In the genomic region with DNA sequence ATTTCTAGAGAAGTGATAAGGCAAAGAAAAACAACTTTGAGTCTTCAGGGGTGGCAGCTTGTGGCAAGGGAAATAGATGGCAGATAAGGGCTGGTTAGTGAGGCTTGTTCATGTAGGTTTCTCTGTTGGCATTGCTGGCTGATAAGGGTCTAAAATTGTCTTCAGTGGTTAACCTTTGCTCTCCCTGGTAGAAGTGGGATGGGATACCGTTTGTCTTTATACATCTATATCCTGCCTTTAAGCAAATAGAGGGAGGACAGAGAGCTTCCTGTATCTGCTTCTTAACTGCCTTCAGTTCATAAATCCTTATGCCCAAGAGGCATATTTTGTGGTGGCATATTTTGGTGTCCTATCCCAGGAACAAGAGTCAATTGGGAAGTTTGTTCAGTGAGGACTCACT, we compare ENCODE assay signal across 13 cellular contexts. TPM values are rescaled to one million over a fixed set of nuclear protein-coding genes. Genes with fewer than 3 reads are reported as not detected.
DNase-seq lines count a peak whose midpoint lies in the region; ATAC-seq and TF ChIP-seq lines count a peak whose summit lies in the region.
"Had no signal": no experiment of that assay in that cellular context is flagged by ENCODE, and none has a peak within 500 bp of the region (broad histone marks: within the 10 kb centered on the region; RNA-seq: fewer than 3 reads in every experiment).

No MANE protein-coding gene starts in this region.

- H3K9me2 ChIP-seq in Loucy (replicated peaks; ENCODE audit: low read depth, low read length), result no peaks in the 10 kb centered on the region

- peak overlapping the region; percentile 84 for H3K4me2 ChIP-seq in Loucy (ENCODE audit: low read depth, low read length, poor library complexity, severe bottlenecking)

- H3K9ac ChIP-seq in Loucy (ENCODE audit: low read depth, low read length, poor library complexity, severe bottlenecking), result peak overlapping the region; percentile 79

- H3F3A ChIP-seq in Loucy (ENCODE audit: low read depth), result peaks cover 27% of the 10 kb centered on the region

- DNase-seq in EH (ENCODE audit: low read depth), result peak; percentile 39
- no peak for DNase-seq in activated CD4-positive, alpha-beta memory T cell treated with anti-CD3 and anti-CD28 coated beads for 36 hours
- DNase-seq in naive thymus-derived CD8-positive, alpha-beta T cell, result no peak
- no peak for DNase-seq in mesothelial cell of epicardium (ENCODE audit: low spot score in 2 of 2, unreplicated experiment in 2 of 2)
- DNase-seq in NCI-H1930 (lab: John Stamatoyannopoulos, UW), result no peak
- DNase-seq in SK-N-DZ (ENCODE audit: low spot score), result no peak
- DNase-seq: activated B cell treated with CpG ODN at 0.5 μM for 24 hours, DMS 273 treated with DMSO at 0.1 percent for 48 hours, dorsolateral prefrontal cortex, left ventricle myocardium superior, NCI-H146 had no signal

- H3K36me3 Mint-ChIP-seq in activated CD4-positive, alpha-beta memory T cell treated with anti-CD3 and anti-CD28 coated beads for 36 hours, result peaks cover 34% of the 10 kb centered on the region
- no peaks in the 10 kb centered on the region for H3K36me3 Mint-ChIP-seq in naive thymus-derived CD8-positive, alpha-beta T cell
- H3K36me3 Mint-ChIP-seq in mesothelial cell of epicardium, result no peaks in the 10 kb centered on the region

- H2AFZ ChIP-seq in Loucy (ENCODE audit: low read length), result no peak overlapping the region

- H3K27me3 Mint-ChIP-seq in activated CD4-positive, alpha-beta memory T cell treated with anti-CD3 and anti-CD28 coated beads for 36 hours, result no peaks in the 10 kb centered on the region
- peaks cover 0 to 4% (median 0%) of the 10 kb centered on the region in 5 donors for H3K27me3 Mint-ChIP-seq in naive thymus-derived CD8-positive, alpha-beta T cell
- no peaks in the 10 kb centered on the region for H3K27me3 Mint-ChIP-seq in mesothelial cell of epicardium (ENCODE audit: low read depth)
- H3K27me3 Mint-ChIP-seq: activated B cell treated with CpG ODN at 0.5 μM for 24 hours had no signal

- H3K4me3 Mint-ChIP-seq in activated CD4-positive, alpha-beta memory T cell treated with anti-CD3 and anti-CD28 coated beads for 36 hours, result no peak overlapping the region
- peak overlapping the region in 2 of 10 donors; percentile 10 to 26 for H3K4me3 Mint-ChIP-seq in naive thymus-derived CD8-positive, alpha-beta T cell
- no peak overlapping the region for H3K4me3 Mint-ChIP-seq in mesothelial cell of epicardium
- H3K4me3 Mint-ChIP-seq: activated B cell treated with CpG ODN at 0.5 μM for 24 hours had no signal

- H3K4me3 ChIP-seq in Loucy (ENCODE audit: low read length, poor library complexity, severe bottlenecking), result peak overlapping the region; percentile 63
- H3K4me3 ChIP-seq: dorsolateral prefrontal cortex had no signal

- ATAC-seq in naive thymus-derived CD8-positive, alpha-beta T cell, result no peak
- ATAC-seq: left ventricle myocardium superior had no signal

- H3K27ac Mint-ChIP-seq in activated CD4-positive, alpha-beta memory T cell treated with anti-CD3 and anti-CD28 coated beads for 36 hours, result peak overlapping the region; percentile 44
- H3K27ac Mint-ChIP-seq in naive thymus-derived CD8-positive, alpha-beta T cell, result peak overlapping the region in 6 of 10 donors; percentile 5 to 68 (median 46)
- H3K27ac Mint-ChIP-seq in mesothelial cell of epicardium, result no peak overlapping the region
- H3K27ac Mint-ChIP-seq: activated B cell treated with CpG ODN at 0.5 μM for 24 hours had no signal

- CTCF ChIA-PET in activated CD4-positive, alpha-beta memory T cell treated with anti-CD3 and anti-CD28 coated beads for 36 hours (lab: Charles Lee), result interaction anchor here (0.8 to 2.8 kb wide), 12 partner anchors 16 to 165 kb away, joined by 3 to 10 read pairs (median 4); no protein-coding TSS in a partner anchor

- no peaks in the 10 kb centered on the region for H4K20me1 ChIP-seq in Loucy (ENCODE audit: insufficient read depth, low read length, poor library complexity, severe bottlenecking)

- H3K4me1 ChIP-seq in Loucy (ENCODE audit: insufficient read depth, low read length, poor library complexity, severe bottlenecking), result peaks cover 77% of the 10 kb centered on the region

- H3K36me3 ChIP-seq in Loucy (ENCODE audit: insufficient read depth, low read length), result peaks cover 80% of the 10 kb centered on the region; the same call in 1 of the 2 replicates

- POLR2A ChIA-PET in activated CD4-positive, alpha-beta memory T cell treated with anti-CD3 and anti-CD28 coated beads for 36 hours (lab: Charles Lee), result interaction anchor here (0.6 to 1.6 kb wide), 4 partner anchors 11 to 134 kb away, joined by 3 to 5 read pairs (median 4); no protein-coding TSS in a partner anchor
- POLR2A ChIA-PET in naive thymus-derived CD8-positive, alpha-beta T cell (lab: Charles Lee), result no interaction called here

- peaks cover 44% of the 10 kb centered on the region; the same call in 1 of the 2 replicates for H3K79me2 ChIP-seq in Loucy (ENCODE audit: insufficient read depth, low read length)

- H3K27me3 ChIP-seq in Loucy (ENCODE audit: insufficient read depth, low read length, poor library complexity, severe bottlenecking), result no peaks in the 10 kb centered on the region
- H3K27me3 ChIP-seq: dorsolateral prefrontal cortex had no signal

- intact Hi-C loops in activated CD4-positive, alpha-beta memory T cell treated with anti-CD3 and anti-CD28 coated beads for 36 hours (cut with micrococcal nuclease), result loop anchor here (5.0 kb wide), 2 partner anchors 61 to 76 kb away; no protein-coding TSS in a partner anchor

- no peaks in the 10 kb centered on the region for H3K9me3 Mint-ChIP-seq in activated CD4-positive, alpha-beta memory T cell treated with anti-CD3 and anti-CD28 coated beads for 36 hours
- H3K9me3 Mint-ChIP-seq in naive thymus-derived CD8-positive, alpha-beta T cell, result no peaks in the 10 kb centered on the region
- no peaks in the 10 kb centered on the region for H3K9me3 Mint-ChIP-seq in mesothelial cell of epicardium
- H3K9me3 Mint-ChIP-seq: activated B cell treated with CpG ODN at 0.5 μM for 24 hours; activated naive CD4-positive, alpha-beta T cell treated with anti-CD3 and anti-CD28 coated beads, Interleukin-2, amount 50 U/mL, for 72 hours had no signal

- H3K4me1 Mint-ChIP-seq in activated CD4-positive, alpha-beta memory T cell treated with anti-CD3 and anti-CD28 coated beads for 36 hours (ENCODE audit: low read depth), result peaks cover 46% of the 10 kb centered on the region
- peaks cover 22 to 58% (median 40%) of the 10 kb centered on the region in 4 donors for H3K4me1 Mint-ChIP-seq in naive thymus-derived CD8-positive, alpha-beta T cell
- peaks cover 52% of the 10 kb centered on the region for H3K4me1 Mint-ChIP-seq in mesothelial cell of epicardium

- TF ChIP-seq CTCF in Loucy (conservative IDR thresholded peaks at IDR 0.05; ENCODE audit: low read length) (no peak), mesothelial cell of epicardium (IDR thresholded peaks at IDR 0.05; ENCODE audit: unreplicated experiment) (no peak)

- H3K9me3 ChIP-seq in Loucy (ENCODE audit: insufficient read depth, low read depth, low read length), result no peaks in the 10 kb centered on the region

RNA-seq across cellular contexts. Expression of gene TRAF6, which starts 57.1 kb away (rescaled TPM):
- total RNA-seq in activated CD4-positive, alpha-beta memory T cell treated with anti-CD3 and anti-CD28 coated beads for 36 hours, result 10 to 100 TPM; 12.0 to 12.1 TPM
- 10 to 100 TPM; 18.9 TPM for total RNA-seq in naive thymus-derived CD8-positive, alpha-beta T cell
- polyA plus RNA-seq in naive thymus-derived CD8-positive, alpha-beta T cell, result 1 to 10 TPM; 5.4 to 9.5 (median 6.9) TPM
- 16.6 to 17.8 TPM (median 17.4 TPM) in 3 replicates for total RNA-seq in mesothelial cell of epicardium
- 3.9 and 5.7 TPM in 2 replicates for polyA plus RNA-seq in SK-N-DZ (2014; cell fraction: cytosol; rRNA removed)
- polyA plus RNA-seq in SK-N-DZ (2014; cell fraction: nucleus; rRNA removed), result 5.2 and 7.3 TPM in 2 replicates
